In genomic region chr19:38513156-38513555, GRCh38 we compare ENCODE assay signal across 1 cellular context.
TF ChIP-seq lines count a peak whose summit lies in the region.

No MANE protein-coding gene starts in this region.

TF ChIP-seq in GM12878, 131 proteins besides CTCF, POLR2A, EP300 and RAD21:
- TF ChIP-seq PAX5 (IDR thresholded peaks at IDR 0.05; ENCODE audit: borderline replicate concordance, low read depth, low read length) (peak; percentile 61; the same call in 1 of the 2 replicates), RUNX3 (IDR thresholded peaks at IDR 0.05; ENCODE audit: low read length) (peak; percentile 73), CREM (IDR thresholded peaks at IDR 0.05; ENCODE audit: low read depth) (0 out of 2 replicates have a peak, but pooled peaks have one; percentile 22), CBFB (IDR thresholded peaks at IDR 0.05; ENCODE audit: low read depth) (peak; percentile 23; the same call in 1 of the 2 replicates), JUNB (IDR thresholded peaks at IDR 0.05) (peak; percentile 68), IKZF2 (IDR thresholded peaks at IDR 0.05) (peak; percentile 42 to 59; a peak in 3 of 4 replicates), IKZF1 (conservative IDR thresholded peaks at IDR 0.05) (peak; percentile 44; the same call in 1 of the 2 replicates), DPF2 (IDR thresholded peaks at IDR 0.05) (peak; percentile 46; the same call in 1 of the 2 replicates), BCL11A (IDR thresholded peaks at IDR 0.05; ENCODE audit: low read depth, low read length) (0 out of 2 replicates have a peak, but pooled peaks have one; percentile 16), EED (IDR thresholded peaks at IDR 0.05; ENCODE audit: low read depth) (peak; percentile 76)
